ENCODE assay signal across 19 cellular contexts in the genomic region with DNA sequence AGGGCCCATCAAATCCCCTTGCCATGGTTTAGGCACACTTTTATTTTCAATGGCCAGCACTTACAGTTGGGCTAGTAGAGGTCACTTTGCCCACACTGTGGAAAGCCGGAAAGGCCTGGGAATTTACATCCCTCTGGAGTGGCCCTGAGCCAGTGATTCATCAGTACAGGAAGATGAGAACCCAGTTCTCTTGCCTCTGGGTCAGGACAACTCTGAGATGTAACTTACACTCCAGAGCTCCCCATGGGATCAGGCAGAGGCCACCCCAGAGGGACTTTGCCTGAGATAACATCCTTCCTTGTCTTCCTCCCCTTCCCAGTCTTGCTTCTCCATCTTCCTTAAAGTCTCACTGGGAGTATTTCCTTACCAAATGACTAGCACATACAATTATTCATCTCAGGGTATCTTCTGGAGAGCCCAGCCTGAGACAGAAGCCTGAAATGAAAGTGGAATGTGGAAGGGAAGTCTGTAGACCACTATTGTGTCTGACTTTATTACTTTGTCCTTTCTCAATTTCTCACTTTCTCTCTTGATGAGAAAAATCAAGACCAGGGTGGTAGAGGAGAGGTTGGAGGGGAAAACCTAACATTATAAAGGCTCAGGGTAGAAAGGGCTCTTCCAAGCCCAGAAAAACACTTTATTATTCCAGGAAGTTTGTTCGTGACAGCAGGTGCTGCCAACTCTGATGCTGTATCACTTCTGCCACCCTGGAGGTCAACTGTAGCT.
A peak's percentile ranks its signal among the peaks of the same experiment; 100 is the strongest.
DNase-seq lines count a peak whose midpoint lies in the region; ATAC-seq and TF ChIP-seq lines count a peak whose summit lies in the region.
"Had no signal": no experiment of that assay in that cellular context is flagged by ENCODE, and none has a peak within 500 bp of the region (broad histone marks: within the 10 kb centered on the region; RNA-seq: fewer than 3 reads in every experiment).

No MANE protein-coding gene starts in this region.

- H3K79me1 ChIP-seq in neuronal stem cell (ENCODE audit: low read depth, low read length): no peaks in the 10 kb centered on the region

- no peaks in the 10 kb centered on the region for H3K79me2 ChIP-seq in osteoblast (ENCODE audit: insufficient read depth, low read length)

- no peaks in the 10 kb centered on the region for H3K36me3 ChIP-seq in osteoblast (ENCODE audit: insufficient read depth, low read length)
- H3K36me3 ChIP-seq in neuronal stem cell (replicated peaks in 1 of 2; ENCODE audit: control insufficient read depth in 2 of 2, insufficient read depth in 2 of 2, low read length in 2 of 2): no peaks in the 10 kb centered on the region

- H3K27me3 ChIP-seq in osteoblast (ENCODE audit: insufficient read depth, low read length) (no peaks in the 10 kb centered on the region), neuronal stem cell (ENCODE audit: control insufficient read depth in 3 of 3, insufficient read depth in 3 of 3, low read depth in 1 of 3, low read length in 3 of 3) (no peaks in the 10 kb centered on the region)

- no peak overlapping the region for H3K18ac ChIP-seq in neuronal stem cell (ENCODE audit: low read length)

- no peaks in the 10 kb centered on the region for H3K9me3 ChIP-seq in osteoblast (ENCODE audit: low read depth, low read length)
- H3K9me3 ChIP-seq in neuronal stem cell (replicated peaks in 1 of 2; ENCODE audit: control insufficient read depth in 2 of 2, insufficient read depth in 1 of 2, low read depth in 1 of 2, low read length in 2 of 2): no peaks in the 10 kb centered on the region
- H3K9me3 ChIP-seq: SK-N-SH had no signal

- H2AK5ac ChIP-seq in neuronal stem cell (ENCODE audit: low read depth, low read length): no peak overlapping the region

- H4K91ac ChIP-seq in neuronal stem cell (ENCODE audit: low read depth, low read length, poor library complexity): no peak overlapping the region

- no peak overlapping the region for H3K4me3 ChIP-seq in astrocyte of the spinal cord (ENCODE audit: low read depth, low read length)
- H3K4me3 ChIP-seq in osteoblast (ENCODE audit: insufficient read depth, low read length): no peak overlapping the region
- H3K4me3 ChIP-seq in neuronal stem cell (ENCODE audit: low read length in 2 of 2): no peak overlapping the region
- H3K4me3 ChIP-seq: GM23338 had no signal

- H2AFZ ChIP-seq in osteoblast (ENCODE audit: low read length): no peak overlapping the region
- no peak overlapping the region for H2AFZ ChIP-seq in neuronal stem cell (ENCODE audit: low read length)
- H2AFZ ChIP-seq: GM23338 had no signal

- H3K27ac ChIP-seq in osteoblast (ENCODE audit: low read depth, low read length) (no peak overlapping the region), neuronal stem cell (replicated peaks; ENCODE audit: low read length) (no peak overlapping the region)
- H3K27ac ChIP-seq: C4-2B had no signal

- H3K4me2 ChIP-seq in osteoblast (ENCODE audit: insufficient read depth, low read length): no peak overlapping the region
- no peak overlapping the region for H3K4me2 ChIP-seq in neuronal stem cell (ENCODE audit: insufficient read depth, low read length, poor library complexity, severe bottlenecking)
- H3K4me2 ChIP-seq: GM23338, SK-N-SH had no signal

- no peaks in the 10 kb centered on the region for H4K20me1 ChIP-seq in osteoblast (ENCODE audit: insufficient read depth, low read length)

- in situ Hi-C loops in astrocyte of the spinal cord (cut with HindIII; ENCODE audit: low sequenced_read_pairs): no loop called here

- TF ChIP-seq CTCF in astrocyte of the spinal cord (IDR thresholded peaks at IDR 0.05; ENCODE audit: low read depth, low read length): no peak
- no peak for TF ChIP-seq CTCF in osteoblast (IDR thresholded peaks at IDR 0.05; ENCODE audit: extremely low read depth, low read depth, low read length)

- H3K27ac Mint-ChIP-seq in stimulated activated naive CD8-positive, alpha-beta T cell treated with anti-CD3 and anti-CD28 coated beads, Interleukin-15, amount 100 ng/mL, for 72 hours: no peak overlapping the region
- H3K27ac Mint-ChIP-seq: GM23338 had no signal

- H2BK5ac ChIP-seq in neuronal stem cell (ENCODE audit: low read length): no peak overlapping the region

- no peaks in the 10 kb centered on the region for H3K4me1 Mint-ChIP-seq in stimulated activated naive CD8-positive, alpha-beta T cell treated with anti-CD3 and anti-CD28 coated beads, Interleukin-15, amount 100 ng/mL, for 72 hours

- H4K8ac ChIP-seq in neuronal stem cell (ENCODE audit: low read depth, low read length): no peak overlapping the region

- no peak for DNase-seq in stimulated activated naive CD8-positive, alpha-beta T cell treated with anti-CD3 and anti-CD28 coated beads, Interleukin-15, amount 100 ng/mL, for 72 hours
- no peak for DNase-seq in stimulated activated naive CD8-positive, alpha-beta T cell treated with anti-CD3 and anti-CD28 coated beads, Interleukin-15, Interleukin-2, amounts not matched to agents 100 U/mL and 50 U/mL, for 24 hours
- DNase-seq in astrocyte of the spinal cord (ENCODE audit: low read depth, low spot score) (peak; percentile 9), osteoblast (ENCODE audit: insufficient read length, low spot score, missing footprints) (peak; percentile 58), NCI-H526 (lab: John Stamatoyannopoulos, UW) (no peak), left lobe of liver (ENCODE audit: low spot score) (no peak), neuronal stem cell (ENCODE audit: low spot score) (no peak)
- DNase-seq: HCEC 1CT, KBM-7, NCI-H1092 treated with DMSO at 0.1 percent for 48 hours, NCI-H1436 treated with DMSO at 0.1 percent for 48 hours, NCI-H2029, NCI-H2171, NCI-H524 treated with DMSO at 0.1 percent for 48 hours, RPMI8226, SIG-M5, SK-N-SH had no signal

- no CpG with 5 or more reads among the region's 2 CpGs for WGBS in neuronal stem cell (ENCODE audit: extremely low coverage in 2 of 2, insufficient read length in 2 of 2, insufficient replicate concordance in 1 of 2), 2 donors

- H3K9me3 Mint-ChIP-seq in stimulated activated naive CD8-positive, alpha-beta T cell treated with anti-CD3 and anti-CD28 coated beads, Interleukin-15, amount 100 ng/mL, for 72 hours: no peaks in the 10 kb centered on the region
- H3K9me3 Mint-ChIP-seq: GM23338 had no signal

- peaks cover 46% of the 10 kb centered on the region for H3K27me3 Mint-ChIP-seq in stimulated activated naive CD8-positive, alpha-beta T cell treated with anti-CD3 and anti-CD28 coated beads, Interleukin-15, amount 100 ng/mL, for 72 hours

- no peak overlapping the region for H2BK12ac ChIP-seq in neuronal stem cell (ENCODE audit: low read length)

- H3K4ac ChIP-seq in neuronal stem cell (ENCODE audit: low read length): no peak overlapping the region

- no peak overlapping the region for H2BK15ac ChIP-seq in neuronal stem cell (ENCODE audit: low read length)

- no peak overlapping the region for H3K23ac ChIP-seq in neuronal stem cell (ENCODE audit: low read depth, low read length, poor library complexity)

- no peak overlapping the region for H2BK120ac ChIP-seq in neuronal stem cell (ENCODE audit: low read depth, low read length)

- H3K4me1 ChIP-seq in osteoblast (ENCODE audit: insufficient read depth, low read length): no peaks in the 10 kb centered on the region
- peaks cover 6 to 9% of the 10 kb centered on the region in 2 donors for H3K4me1 ChIP-seq in neuronal stem cell (ENCODE audit: control insufficient read depth in 2 of 2, insufficient read depth in 1 of 2, low read depth in 1 of 2, low read length in 2 of 2)

- H3K14ac ChIP-seq in neuronal stem cell (ENCODE audit: low read length): no peak overlapping the region

- H3K4me3 Mint-ChIP-seq in stimulated activated naive CD8-positive, alpha-beta T cell treated with anti-CD3 and anti-CD28 coated beads, Interleukin-15, amount 100 ng/mL, for 72 hours: no peak overlapping the region
- H3K4me3 Mint-ChIP-seq: GM23338 had no signal

- no peak overlapping the region for H3K9ac ChIP-seq in neuronal stem cell (ENCODE audit: low read depth, low read length, poor library complexity)
- H3K9ac ChIP-seq: SK-N-SH had no signal

- peak; percentile 28 for ATAC-seq in stimulated activated naive CD8-positive, alpha-beta T cell treated with anti-CD3 and anti-CD28 coated beads, Interleukin-15, amount 100 ng/mL, for 72 hours
- ATAC-seq in stimulated activated naive CD8-positive, alpha-beta T cell treated with anti-CD3 and anti-CD28 coated beads, Interleukin-15, Interleukin-2, amounts not matched to agents 100 U/mL and 50 U/mL, for 24 hours: no peak
- no peak for ATAC-seq in left lobe of liver
- ATAC-seq: GM23338 had no signal

Comparison
In these comparisons a context has a peak if more than half of its experiments do, and no peak if none do; other contexts are left out.
1. DNase-seq: peak in astrocyte of the spinal cord (single experiment) and osteoblast (single experiment); none in stimulated activated naive CD8-positive, alpha-beta T cell treated with anti-CD3 and anti-CD28 coated beads, Interleukin-15, amount 100 ng/mL, for 72 hours (0 of 2), stimulated activated naive CD8-positive, alpha-beta T cell treated with anti-CD3 and anti-CD28 coated beads, Interleukin-15, Interleukin-2, amounts not matched to agents 100 U/mL and 50 U/mL, for 24 hours (single experiment), NCI-H526 (0 of 2), left lobe of liver (single experiment) and neuronal stem cell (single experiment).